ENCODE assay signal across 7 cellular contexts in genomic region chr14:21308479-21309237, GRCh38. TPM values are rescaled to one million over a fixed set of nuclear protein-coding genes. Genes with fewer than 3 reads are reported as not detected.
A peak's percentile ranks its signal among the peaks of the same experiment; 100 is the strongest.
DNase-seq lines count a peak whose midpoint lies in the region; ATAC-seq and TF ChIP-seq lines count a peak whose summit lies in the region.

No MANE protein-coding gene starts in this region.

- H3K9ac ChIP-seq in mucosa of stomach (ENCODE audit: low read length) = peak overlapping the region; percentile 74

- H3K4me3 ChIP-seq in epithelial cell of proximal tubule (ENCODE audit: low read depth, low read length) (peak overlapping the region; percentile 47), mucosa of stomach (ENCODE audit: low read length) (peak overlapping the region; percentile 52)

- H3K4me1 ChIP-seq in mucosa of stomach (ENCODE audit: control insufficient read depth, insufficient read depth, low read length) = peaks cover 18% of the 10 kb centered on the region

- H3K27me3 ChIP-seq in mucosa of stomach (ENCODE audit: control insufficient read depth, insufficient read depth, low read length) = no peaks in the 10 kb centered on the region

- TF ChIP-seq CTCF in epithelial cell of proximal tubule (conservative IDR thresholded peaks at IDR 0.05; ENCODE audit: low read depth, low read length) = no peak

- DNase-seq in NCI-H526 (lab: John Stamatoyannopoulos, UW) (peak; percentile 98 to 99), activated T-cell treated with anti-CD3 and anti-CD28 coated beads for 1 hour (ENCODE audit: low read depth) (peak; percentile 47), epithelial cell of proximal tubule (ENCODE audit: low read depth) (peak; percentile 66)
- DNase-seq in stimulated activated CD8-positive, alpha-beta memory T cell treated with anti-CD3 and anti-CD28 coated beads, Interleukin-4, amount 100 ng/mL, for 48 hours = peak; percentile 80

- no peaks in the 10 kb centered on the region for H3K9me3 ChIP-seq in mucosa of stomach (ENCODE audit: control insufficient read depth, low read length)

- no peaks in the 10 kb centered on the region for H3K36me3 ChIP-seq in mucosa of stomach (ENCODE audit: control insufficient read depth, insufficient read depth, low read length)

- ATAC-seq in GM18907 (IDR thresholded peaks at IDR 0.05; ENCODE audit: unreplicated experiment) (peak; percentile 82), HG03108 (IDR thresholded peaks at IDR 0.05; ENCODE audit: unreplicated experiment) (peak; percentile 68)

RNA-seq across cellular contexts. Expression of gene RPGRIP1, which starts 28.8 kb away (rescaled TPM):
- total RNA-seq in epithelial cell of proximal tubule = 0.07 TPM in 1 of 2 replicates, not detected in the other

RNA-seq across cellular contexts. Expression of gene HNRNPC, which starts 39.4 kb away (rescaled TPM):
- 755 and 938 TPM in 2 replicates for total RNA-seq in epithelial cell of proximal tubule

Comparison
In these comparisons a context has a peak if more than half of its experiments do, and no peak if none do; other contexts are left out.
1. Peak in every context shown above with its lines: DNase-seq, ATAC-seq and H3K4me3 ChIP-seq.
2. DNase-seq: peak in every context shown above with its lines; median percentile 98 in NCI-H526; 80 in stimulated activated CD8-positive, alpha-beta memory T cell treated with anti-CD3 and anti-CD28 coated beads, Interleukin-4, amount 100 ng/mL, for 48 hours; 66 in epithelial cell of proximal tubule; 47 in activated T-cell treated with anti-CD3 and anti-CD28 coated beads for 1 hour.